In the genomic region with DNA sequence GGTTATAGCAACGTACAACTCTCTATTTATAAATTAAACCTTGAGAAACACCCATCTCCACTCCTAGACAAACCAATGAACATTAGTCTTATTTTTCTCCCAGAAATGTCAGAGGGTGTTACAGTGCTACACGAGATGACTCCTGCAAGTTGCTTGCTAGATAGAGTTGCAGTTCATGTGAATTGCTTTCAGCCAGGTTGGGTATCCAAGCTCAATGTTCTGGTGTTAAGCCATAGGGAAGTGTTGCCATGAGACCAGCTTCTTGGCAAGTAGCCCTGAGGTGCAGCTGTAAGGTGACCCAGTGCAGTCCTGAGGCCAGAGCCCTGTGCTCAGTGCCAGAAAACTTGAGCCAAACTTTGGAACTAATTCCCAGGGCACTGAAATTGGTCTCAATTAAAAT, we compare ENCODE assay signal across 9 cellular contexts. TPM values are rescaled to one million over a fixed set of nuclear protein-coding genes. Genes with fewer than 3 reads are reported as not detected.
DNase-seq lines count a peak whose midpoint lies in the region; ATAC-seq, FAIRE-seq and TF ChIP-seq lines count a peak whose summit lies in the region.
"Had no signal": no experiment of that assay in that cellular context is flagged by ENCODE, and none has a peak within 500 bp of the region (broad histone marks: within the 10 kb centered on the region; RNA-seq: fewer than 3 reads in every experiment).

No MANE protein-coding gene starts in this region.

- no peak overlapping the region for H3K4me3 Mint-ChIP-seq in CD4-positive, alpha-beta memory T cell

- TF ChIP-seq POLR2A in HepG2 (IDR thresholded peaks at IDR 0.05; ENCODE audit: insufficient read depth in 1 of 2, low read depth in 2 of 2, low read length in 2 of 2): no peak
- no peak for TF ChIP-seq POLR2A in vagina (IDR thresholded peaks at IDR 0.05)

- intact Hi-C loops in HepG2 (cut with micrococcal nuclease; ENCODE audit: unreplicated experiment) (no loop called here), vagina (cut with DNase I) (no loop called here)
- intact Hi-C loops in CD4-positive, alpha-beta memory T cell (cut with micrococcal nuclease): no loop called here

- FAIRE-seq in HepG2 (lab: Jason Lieb, UNC): no peak

- DNase-seq in HepG2 (ENCODE audit: low spot score): no peak
- peak; percentile 10 for DNase-seq in SW480 (ENCODE audit: low spot score)
- peak; percentile 49 for DNase-seq in iris pigment epithelial cell (ENCODE audit: low read depth)
- no peak for DNase-seq in vagina (ENCODE audit: extremely low spot score in 2 of 2)
- no peak for DNase-seq in middle frontal gyrus (ENCODE audit: extremely low spot score, low spot score)
- DNase-seq in CD4-positive, alpha-beta memory T cell: no peak
- DNase-seq in activated CD8-positive, alpha-beta memory T cell treated with anti-CD3 and anti-CD28 coated beads, Interleukin-2, amount 50 U/mL, for 48 hours: no peak
- DNase-seq: SW 1271 had no signal

- peak overlapping the region in 1 of 7 donors; percentile 41 for H3K27ac Mint-ChIP-seq in CD4-positive, alpha-beta memory T cell

- H3K4me1 ChIP-seq in liver (ENCODE audit: control insufficient read depth in 4 of 4, insufficient read depth in 4 of 4, low read length in 3 of 4): peaks cover 0 to 7% (median 5%) of the 10 kb centered on the region in 4 donors
- peaks cover 29% of the 10 kb centered on the region for H3K4me1 ChIP-seq in HepG2 (ENCODE audit: insufficient read depth, low read length)
- peaks cover 19% of the 10 kb centered on the region for H3K4me1 ChIP-seq in vagina
- H3K4me1 ChIP-seq in CD4-positive, alpha-beta memory T cell (ENCODE audit: insufficient read depth, low read length): peaks cover 12% of the 10 kb centered on the region

- TF ChIP-seq CTCF in liver (IDR thresholded peaks at IDR 0.05; ENCODE audit: low read depth, low read length, missing input control) (no peak), HepG2 (CRISPR knock-in tag; IDR thresholded peaks at IDR 0.05) (no peak), vagina (IDR thresholded peaks at IDR 0.05) (no peak)

- H3K4me2 ChIP-seq in HepG2 (ENCODE audit: low read depth, low read length): no peak overlapping the region

- H2AFZ ChIP-seq in HepG2 (ENCODE audit: low read length): no peak overlapping the region

- POLR2A ChIA-PET in HepG2 (lab: Yijun Ruan, JAX): interaction anchor here (1.4 kb wide), 1 partner anchor 50 kb away, joined by 3 read pairs; no protein-coding TSS in a partner anchor
- POLR2A ChIA-PET in CD4-positive, alpha-beta memory T cell (lab: Charles Lee; ENCODE audit: partially characterized antibody): no interaction called here

- H3K27ac ChIP-seq in liver (ENCODE audit: low read depth in 1 of 2, low read length in 2 of 2) (no peak overlapping the region), HepG2 (ENCODE audit: extremely low read length, insufficient read depth, low read length) (no peak overlapping the region), vagina (no peak overlapping the region)
- no peak overlapping the region for H3K27ac ChIP-seq in CD4-positive, alpha-beta memory T cell (ENCODE audit: low read depth, low read length)

- peak; percentile 32 to 54 for TF ChIP-seq RAD21 in liver (IDR thresholded peaks at IDR 0.05)
- no peak for TF ChIP-seq RAD21 in HepG2 (CRISPR knock-in tag; IDR thresholded peaks at IDR 0.05)

- no peaks in the 10 kb centered on the region for H3K36me3 Mint-ChIP-seq in CD4-positive, alpha-beta memory T cell

- no peak for TF ChIP-seq EP300 in HepG2 (IDR thresholded peaks at IDR 0.05; ENCODE audit: low read depth in 2 of 2, low read length in 2 of 2)
- TF ChIP-seq EP300 in HepG2 (CRISPR knock-in tag; IDR thresholded peaks at IDR 0.05; ENCODE audit: borderline replicate concordance): no peak

- no peak; the same call in 2 of the 3 replicates for ATAC-seq in HepG2

- H3K4me3 ChIP-seq in liver (ENCODE audit: low read depth in 1 of 3, low read length in 3 of 3) (no peak overlapping the region), HepG2 (replicated peaks in 1 of 3; ENCODE audit: insufficient read depth in 1 of 3, low read depth in 2 of 3, low read length in 3 of 3) (no peak overlapping the region), vagina (no peak overlapping the region)
- H3K4me3 ChIP-seq in CD4-positive, alpha-beta memory T cell (ENCODE audit: low read length in 2 of 2): no peak overlapping the region

- H3K27me3 Mint-ChIP-seq in CD4-positive, alpha-beta memory T cell: no peaks in the 10 kb centered on the region

- H3K4me1 Mint-ChIP-seq in CD4-positive, alpha-beta memory T cell: peaks cover 10 to 14% (median 14%) of the 10 kb centered on the region in 4 donors

- whole genome bisulfite sequencing in liver: 66% methylated on average over 2 of the region's 2 CpGs
- WGBS in HepG2 (ENCODE audit: low lambda C conversion rate): 93% methylated on average over 2 of the region's 2 CpGs

- no peaks in the 10 kb centered on the region for H3K9me3 Mint-ChIP-seq in CD4-positive, alpha-beta memory T cell

- H3K27me3 ChIP-seq in liver (ENCODE audit: control insufficient read depth in 4 of 4, insufficient read depth in 4 of 4, low read length in 3 of 4): no peaks in the 10 kb centered on the region
- H3K27me3 ChIP-seq in HepG2 (ENCODE audit: control insufficient read depth in 1 of 2, insufficient read depth in 2 of 2, low read length in 2 of 2): no peaks in the 10 kb centered on the region
- no peaks in the 10 kb centered on the region for H3K27me3 ChIP-seq in vagina
- no peaks in the 10 kb centered on the region for H3K27me3 ChIP-seq in CD4-positive, alpha-beta memory T cell (ENCODE audit: insufficient read depth, low read length)

- H3K79me2 ChIP-seq in HepG2 (ENCODE audit: insufficient read depth, low read length): no peaks in the 10 kb centered on the region

- H3K9me3 ChIP-seq in liver (ENCODE audit: control insufficient read depth in 4 of 4, low read length in 3 of 4): no peaks in the 10 kb centered on the region
- no peaks in the 10 kb centered on the region for H3K9me3 ChIP-seq in HepG2 (ENCODE audit: low read length)
- no peaks in the 10 kb centered on the region for H3K9me3 ChIP-seq in vagina
- no peaks in the 10 kb centered on the region for H3K9me3 ChIP-seq in CD4-positive, alpha-beta memory T cell (ENCODE audit: control insufficient read depth in 1 of 2, low read length in 2 of 2)

- CTCF ChIA-PET in HepG2 (lab: Yijun Ruan, JAX; ENCODE audit: low intra/inter-chr PET ratio, low total read pairs): no interaction called here
- CTCF ChIA-PET in CD4-positive, alpha-beta memory T cell (lab: Charles Lee; ENCODE audit: partially characterized antibody): no interaction called here

- no peaks in the 10 kb centered on the region for H4K20me1 ChIP-seq in HepG2 (ENCODE audit: insufficient read depth, low read length)

- no TSS peak for BruUV-seq in HepG2 (replicated peaks; lab: Mats Ljungman, UMichigan)

- H3K9ac ChIP-seq in liver (ENCODE audit: low read depth in 1 of 2, low read length in 2 of 2) (no peak overlapping the region), HepG2 (ENCODE audit: insufficient read depth, low read depth, low read length) (no peak overlapping the region)

- H3K36me3 ChIP-seq in liver (ENCODE audit: control insufficient read depth in 4 of 4, insufficient read depth in 3 of 4, low read depth in 1 of 4, low read length in 3 of 4) (no peaks in the 10 kb centered on the region), HepG2 (replicated peaks in 1 of 2; ENCODE audit: control insufficient read depth in 1 of 2, insufficient read depth in 2 of 2, low read length in 2 of 2) (no peaks in the 10 kb centered on the region), vagina (no peaks in the 10 kb centered on the region)
- H3K36me3 ChIP-seq in CD4-positive, alpha-beta memory T cell (ENCODE audit: insufficient read depth, low read length): no peaks in the 10 kb centered on the region

- in situ Hi-C loops in HepG2 (cut with HindIII; ENCODE audit: extremely low pct_ligation_motif_present, low pct_unique_long_range_greater_than_20kb): no loop called here

TF ChIP-seq in liver, 16 proteins besides CTCF, POLR2A, EP300 and RAD21 (continues in another document):
- no peak for TF ChIP-seq HNF4G (IDR thresholded peaks at IDR 0.05)
- TF ChIP-seq SP1 (IDR thresholded peaks at IDR 0.05): no peak
- TF ChIP-seq FOXA1 (IDR thresholded peaks at IDR 0.05): no peak
- no peak for TF ChIP-seq GABPA (IDR thresholded peaks at IDR 0.05 in 1 of 2, conservative IDR thresholded peaks at IDR 0.05 in 1 of 2)
- no peak for TF ChIP-seq FOXA2 (IDR thresholded peaks at IDR 0.05)

TF ChIP-seq in HepG2, 621 proteins besides CTCF, POLR2A, EP300 and RAD21 (continues in another document):
- TF ChIP-seq SP2 (CRISPR knock-in tag; IDR thresholded peaks at IDR 0.05): no peak

RNA-seq across cellular contexts. Expression of a gene that starts 51.3 kb away (rescaled TPM):
- total RNA-seq in liver (10 to 100 TPM; 12.4 to 17.7 TPM), HepG2 (2016; rRNA removed; fragmentation: Illumina TruSeq; extraction: Trizol) (31.3 and 48.0 TPM in 2 replicates), vagina (33.9 TPM)
- polyA plus RNA-seq in liver (1 to 10 TPM; 3.8 to 10.0 TPM), HepG2 (2011; rRNA removed) (11.3 and 12.8 TPM in 2 replicates)
- 90.3 and 96.9 TPM in 2 replicates for total RNA-seq in HepG2 (2016; cell fraction: cytosol; rRNA removed; fragmentation: Illumina TruSeq; extraction: Trizol; ENCODE audit: low read depth)
- total RNA-seq in HepG2 (2016; cell fraction: insoluble cytoplasmic fraction; rRNA removed; fragmentation: Illumina TruSeq; extraction: Trizol): 31.5 and 50.9 TPM in 2 replicates
- 39.0 and 57.5 TPM in 2 replicates for total RNA-seq in HepG2 (2016; cell fraction: membrane; rRNA removed; fragmentation: Illumina TruSeq; extraction: Trizol)
- 75.6 and 80.9 TPM in 2 replicates for total RNA-seq in HepG2 (2016; cell fraction: nucleus; rRNA removed; fragmentation: Illumina TruSeq; extraction: Trizol)
- 5.3 and 8.5 TPM in 2 replicates for polyA plus RNA-seq in HepG2 (2011; cell fraction: cytosol; rRNA removed)
- polyA plus RNA-seq in HepG2 (2011; cell fraction: nucleus; rRNA removed): 7.9 and 9.3 TPM in 2 replicates
- polyA plus RNA-seq in HepG2 (2012): 10.5 and 11.7 TPM in 2 replicates
- 2.4 and 2.7 TPM in 2 replicates for polyA plus RNA-seq in HepG2 (2016; cell fraction: cytosol; fragmentation: Illumina TruSeq; extraction: Trizol; ENCODE audit: low read depth)
- 34.0 and 36.3 TPM in 2 replicates for polyA plus RNA-seq in HepG2 (2016; cell fraction: insoluble cytoplasmic fraction; fragmentation: Illumina TruSeq; extraction: Trizol; ENCODE audit: low read depth)
- polyA plus RNA-seq in HepG2 (2016; cell fraction: membrane; fragmentation: Illumina TruSeq; extraction: Trizol; ENCODE audit: low read depth): 4.3 and 5.6 TPM in 2 replicates
- 30.6 and 34.2 TPM in 2 replicates for polyA plus RNA-seq in HepG2 (2016; cell fraction: nucleus; fragmentation: Illumina TruSeq; extraction: Trizol; ENCODE audit: insufficient read depth, low read depth)
- polyA minus RNA-seq in HepG2 (2011; rRNA and poly(A)+ RNA removed; ENCODE audit: low replicate concordance): 12.1 and 22.3 TPM in 2 replicates
- polyA minus RNA-seq in HepG2 (2011; cell fraction: cytosol; rRNA and poly(A)+ RNA removed): 18.6 and 21.0 TPM in 2 replicates
- 90.9 and 94.9 TPM in 2 replicates for polyA minus RNA-seq in HepG2 (2011; cell fraction: nucleus; rRNA and poly(A)+ RNA removed)
- 10 to 100 TPM; 28.8 to 34.5 TPM for total RNA-seq in CD4-positive, alpha-beta memory T cell
- 10 to 100 TPM in 1 of 2 donors, 1 to 10 TPM in 1; 8.0 to 20.2 TPM for polyA plus RNA-seq in CD4-positive, alpha-beta memory T cell

Comparison
In these comparisons a context has a peak if more than half of its experiments do, and no peak if none do; other contexts are left out.
1. DNase-seq: peak in SW480 (single experiment) and iris pigment epithelial cell (single experiment); none in HepG2 (single experiment), vagina (0 of 2), middle frontal gyrus (single experiment), CD4-positive, alpha-beta memory T cell (0 of 5) and activated CD8-positive, alpha-beta memory T cell treated with anti-CD3 and anti-CD28 coated beads, Interleukin-2, amount 50 U/mL, for 48 hours (single experiment).